Comparison of ENCODE assay signal across 1 cellular context in the genomic region with DNA sequence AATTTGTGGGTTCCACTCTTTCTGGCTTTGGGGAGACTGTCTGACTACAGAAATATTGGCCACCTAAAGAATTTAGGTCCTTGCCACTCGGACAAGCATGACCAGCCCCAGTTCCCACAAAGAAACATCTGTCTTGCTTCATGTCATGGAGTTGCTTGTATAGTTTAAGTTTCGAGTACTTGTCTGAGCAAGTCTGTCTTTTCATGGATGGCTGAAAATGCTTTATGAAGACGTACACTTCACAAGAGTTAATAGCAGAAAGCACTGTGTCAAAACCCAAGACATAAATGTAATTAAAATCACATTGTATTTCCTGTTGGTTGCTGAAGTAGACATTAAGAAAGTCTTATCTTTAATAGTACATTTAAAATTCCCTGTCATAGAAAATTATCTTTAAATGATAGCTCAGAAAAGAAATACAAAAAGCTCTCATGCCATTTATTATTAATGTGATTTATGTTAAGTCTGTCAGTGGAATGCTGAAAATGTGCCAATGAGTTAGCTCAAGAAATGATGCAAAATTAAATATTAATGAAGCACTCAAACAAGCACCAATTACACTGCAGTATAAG.
TF ChIP-seq lines count a peak whose summit lies in the region.

No MANE protein-coding gene starts in this region.

TF ChIP-seq in K562, 482 proteins besides CTCF, POLR2A, EP300 and RAD21:
- TF ChIP-seq ZBED1 (IDR thresholded peaks at IDR 0.05) (no peak), MTA1 (IDR thresholded peaks at IDR 0.05; ENCODE audit: borderline replicate concordance) (no peak), HDAC6 (IDR thresholded peaks at IDR 0.05; ENCODE audit: low read depth, low read length) (no peak), TARDBP (IDR thresholded peaks at IDR 0.05) (no peak), ZNF644 (tag; IDR thresholded peaks at IDR 0.05; ENCODE audit: low read depth) (no peak), NELFE (IDR thresholded peaks at IDR 0.05; ENCODE audit: insufficient read depth, insufficient read length) (no peak), TAL1 (IDR thresholded peaks at IDR 0.05) (no peak), KDM2B (CRISPR knock-in tag; IDR thresholded peaks at IDR 0.05) (no peak), NFE2 (IDR thresholded peaks at IDR 0.05; ENCODE audit: low read depth) (no peak), ZNF75A (CRISPR knock-in tag; IDR thresholded peaks at IDR 0.05) (no peak)
